1 cellular context compared by ENCODE assay signal in genomic region chr20:10672579-10673127, GRCh38.
A peak's percentile ranks its signal among the peaks of the same experiment; 100 is the strongest.
TF ChIP-seq lines count a peak whose summit lies in the region.

No MANE protein-coding gene starts in this region.

TF ChIP-seq in HepG2, 621 proteins besides CTCF, POLR2A, EP300 and RAD21 (continued from another document and continues in another):
- TF ChIP-seq PBX3 (CRISPR knock-in tag; IDR thresholded peaks at IDR 0.05; ENCODE audit: borderline replicate concordance), result peak; percentile 71; the same call in 1 of the 2 replicates
- TF ChIP-seq SNAI1 (CRISPR knock-in tag; IDR thresholded peaks at IDR 0.05; ENCODE audit: borderline replicate concordance), result peak; percentile 48; the same call in 1 of the 2 replicates
- peak; percentile 60 for TF ChIP-seq PHF8 (CRISPR knock-in tag; IDR thresholded peaks at IDR 0.05)
- TF ChIP-seq REST (IDR thresholded peaks at IDR 0.05; ENCODE audit: borderline replicate concordance in 1 of 2, low read depth in 1 of 2, low read length in 2 of 2), result peak in 1 of 2 experiments; percentile 11; a peak in 1 of 4 replicates
- 0 out of 2 replicates have a peak, but pooled peaks have one; percentile 45 for TF ChIP-seq KMT2B (CRISPR knock-in tag; IDR thresholded peaks at IDR 0.05)
- TF ChIP-seq HDAC6 (IDR thresholded peaks at IDR 0.05; ENCODE audit: low read depth, low read length), result no peak
- TF ChIP-seq RNF2 (conservative IDR thresholded peaks at IDR 0.05; ENCODE audit: low read depth), result no peak
- peak; percentile 78; the same call in 1 of the 2 replicates for TF ChIP-seq ZNF773 (CRISPR knock-in tag; IDR thresholded peaks at IDR 0.05; ENCODE audit: borderline replicate concordance)
- TF ChIP-seq KAT2B (IDR thresholded peaks at IDR 0.05; ENCODE audit: borderline replicate concordance, low read depth, low read length), result no peak
- no peak for TF ChIP-seq ZNF496 (CRISPR knock-in tag; IDR thresholded peaks at IDR 0.05; ENCODE audit: insufficient replicate concordance)
- no peak for TF ChIP-seq ZNF775 (CRISPR knock-in tag; IDR thresholded peaks at IDR 0.05; ENCODE audit: borderline replicate concordance)
- TF ChIP-seq MAFF (IDR thresholded peaks at IDR 0.05; ENCODE audit: low read depth, low read length), result no peak
- peak; percentile 18 for TF ChIP-seq ZNF883 (CRISPR knock-in tag; IDR thresholded peaks at IDR 0.05; ENCODE audit: not compliant biosample characterization)
- no peak; the same call in 1 of the 2 replicates for TF ChIP-seq PITX1 (CRISPR knock-in tag; IDR thresholded peaks at IDR 0.05)
- TF ChIP-seq SRSF4 (IDR thresholded peaks at IDR 0.05; ENCODE audit: low read depth, low read length, poor library complexity, severe bottlenecking), result no peak
- TF ChIP-seq JUNB (CRISPR knock-in tag; IDR thresholded peaks at IDR 0.05; ENCODE audit: borderline replicate concordance), result no peak
- peak; percentile 59; the same call in 1 of the 2 replicates for TF ChIP-seq GMEB1 (CRISPR knock-in tag; IDR thresholded peaks at IDR 0.05; ENCODE audit: borderline replicate concordance)
- no peak; the same call in 1 of the 2 replicates for TF ChIP-seq HBP1 (CRISPR knock-in tag; IDR thresholded peaks at IDR 0.05; ENCODE audit: low read depth)
- no peak for TF ChIP-seq EHMT2 (IDR thresholded peaks at IDR 0.05; ENCODE audit: borderline replicate concordance, low read depth, low read length)
- TF ChIP-seq ZNF225 (CRISPR knock-in tag; IDR thresholded peaks at IDR 0.05), result no peak; the same call in 1 of the 2 replicates
- no peak; the same call in 1 of the 2 replicates for TF ChIP-seq ZNF841 (CRISPR knock-in tag; IDR thresholded peaks at IDR 0.05; ENCODE audit: borderline replicate concordance)
- no peak for TF ChIP-seq NAIF1 (CRISPR knock-in tag; IDR thresholded peaks at IDR 0.05; ENCODE audit: borderline replicate concordance)
- TF ChIP-seq ZHX1 (CRISPR knock-in tag; IDR thresholded peaks at IDR 0.05; ENCODE audit: low read depth), result no peak
- no peak; the same call in 1 of the 2 replicates for TF ChIP-seq ERF (CRISPR knock-in tag; IDR thresholded peaks at IDR 0.05)
- no peak for TF ChIP-seq ZNF740 (CRISPR knock-in tag; IDR thresholded peaks at IDR 0.05)
- TF ChIP-seq HNF4G (IDR thresholded peaks at IDR 0.05; ENCODE audit: borderline replicate concordance, low read depth, low read length), result no peak
- TF ChIP-seq HNF4G (CRISPR knock-in tag; IDR thresholded peaks at IDR 0.05; ENCODE audit: borderline replicate concordance, low read depth), result no peak
- TF ChIP-seq ZNF615 (CRISPR knock-in tag; IDR thresholded peaks at IDR 0.05; ENCODE audit: borderline replicate concordance), result peak; percentile 32; the same call in 1 of the 2 replicates
- peak; percentile 85 for TF ChIP-seq KMT2A (CRISPR knock-in tag; IDR thresholded peaks at IDR 0.05)
- TF ChIP-seq ZNF24 (IDR thresholded peaks at IDR 0.05), result no peak
- no peak for TF ChIP-seq GABPA (IDR thresholded peaks at IDR 0.05; ENCODE audit: low read depth, low read length)
- TF ChIP-seq GABPA (CRISPR knock-in tag; IDR thresholded peaks at IDR 0.05; ENCODE audit: low read depth), result no peak
- TF ChIP-seq HOXA9 (CRISPR knock-in tag; IDR thresholded peaks at IDR 0.05; ENCODE audit: borderline replicate concordance), result 0 out of 2 replicates have a peak, but pooled peaks have one; percentile 62
- TF ChIP-seq ATAD3A (CRISPR knock-in tag; IDR thresholded peaks at IDR 0.05), result no peak
- TF ChIP-seq FIP1L1 (IDR thresholded peaks at IDR 0.05; ENCODE audit: borderline replicate concordance, insufficient read depth, low read depth, low read length), result no peak
- TF ChIP-seq SMAD1 (CRISPR knock-in tag; IDR thresholded peaks at IDR 0.05; ENCODE audit: borderline replicate concordance, low read depth), result peak; percentile 86
- TF ChIP-seq TOE1 (CRISPR knock-in tag; IDR thresholded peaks at IDR 0.05), result no peak
- TF ChIP-seq ZNF3 (CRISPR knock-in tag; IDR thresholded peaks at IDR 0.05), result peak; percentile 73; the same call in 1 of the 2 replicates
- peak; percentile 93; the same call in 1 of the 2 replicates for TF ChIP-seq ZNF367 (CRISPR knock-in tag; IDR thresholded peaks at IDR 0.05; ENCODE audit: borderline replicate concordance)
- 0 out of 2 replicates have a peak, but pooled peaks have one; percentile 10 for TF ChIP-seq HMG20A (CRISPR knock-in tag; IDR thresholded peaks at IDR 0.05; ENCODE audit: borderline replicate concordance)
- TF ChIP-seq ZNF770 (CRISPR knock-in tag; IDR thresholded peaks at IDR 0.05), result peak; percentile 80
- TF ChIP-seq SKIL (CRISPR knock-in tag; IDR thresholded peaks at IDR 0.05; ENCODE audit: borderline replicate concordance), result no peak
- TF ChIP-seq ZNF574 (CRISPR knock-in tag; IDR thresholded peaks at IDR 0.05), result no peak; the same call in 1 of the 2 replicates
